In the genomic region with DNA sequence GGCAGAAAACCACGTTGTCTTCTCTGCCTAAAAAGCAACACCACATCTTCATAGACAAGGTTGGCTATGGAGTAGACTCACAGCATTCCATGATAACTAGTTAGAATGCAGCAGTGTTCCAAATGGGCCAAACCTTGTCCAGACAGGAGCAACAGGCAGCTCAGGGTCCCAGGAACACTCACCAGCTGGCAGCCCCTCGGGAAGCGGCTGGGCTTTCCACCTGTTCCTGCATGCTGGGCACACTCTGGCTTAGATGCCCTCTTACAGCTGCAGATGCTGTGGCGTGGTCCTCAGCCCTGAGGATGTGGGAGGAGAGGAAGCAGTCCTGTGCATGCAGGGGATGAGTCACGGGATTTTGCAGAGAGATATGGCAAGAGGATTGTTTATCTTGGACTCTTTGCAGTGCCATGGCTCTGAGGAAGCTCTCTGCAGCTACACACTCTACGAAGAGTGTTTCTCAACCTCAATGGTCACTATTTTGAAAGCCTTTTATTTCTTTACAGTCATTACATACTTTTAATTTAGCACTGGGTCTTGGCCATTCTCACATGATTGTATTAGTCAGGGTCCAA, we compare ENCODE assay signal across 8 cellular contexts. TPM values are rescaled to one million over a fixed set of nuclear protein-coding genes. Genes with fewer than 3 reads are reported as not detected.
DNase-seq lines count a peak whose midpoint lies in the region; ATAC-seq and TF ChIP-seq lines count a peak whose summit lies in the region.

No MANE protein-coding gene starts in this region.

- CTCF ChIA-PET in CD4-positive, alpha-beta T cell (lab: Charles Lee) = no interaction called here
- CTCF ChIA-PET in WTC11 (lab: Charles Lee) = interaction anchor here (0.5 kb wide), 1 partner anchor 410 kb away, joined by 3 read pairs; no protein-coding TSS in a partner anchor

- H3K36me3 ChIP-seq in upper lobe of right lung = peaks cover 17% of the 10 kb centered on the region

- no peaks in the 10 kb centered on the region for H3K27me3 Mint-ChIP-seq in CD4-positive, alpha-beta T cell
- H3K27me3 Mint-ChIP-seq in WTC11 (ENCODE audit: low read depth) = no peaks in the 10 kb centered on the region

- no peak for ATAC-seq in CD4-positive, alpha-beta T cell (ENCODE audit: poor library complexity)
- ATAC-seq in WTC11 (no peak), right cardiac atrium (peak; percentile 96 to 98), upper lobe of right lung (peak; percentile 93), GM18511 (IDR thresholded peaks at IDR 0.05; ENCODE audit: unreplicated experiment) (no peak)

- no peak for DNase-seq in CD4-positive, alpha-beta T cell
- peak; percentile 98 for DNase-seq in LHCN-M2 (ENCODE audit: low read depth)
- no peak for DNase-seq in WTC11 (ENCODE audit: low spot score)
- peak; percentile 61 to 74 (median 74) for DNase-seq in right cardiac atrium
- DNase-seq in upper lobe of right lung = peak; percentile 73
- DNase-seq in DMS114 treated with DMSO at 0.1 percent for 48 hours (lab: John Stamatoyannopoulos, UW; ENCODE audit: unreplicated experiment) = no peak
- no peak for DNase-seq in COR-L47 (lab: John Stamatoyannopoulos, UW)

- TF ChIP-seq CTCF in CD4-positive, alpha-beta T cell (IDR thresholded peaks at IDR 0.05) = no peak
- TF ChIP-seq CTCF in WTC11 (IDR thresholded peaks at IDR 0.05) (no peak), upper lobe of right lung (IDR thresholded peaks at IDR 0.05) (no peak)

- POLR2A ChIA-PET in CD4-positive, alpha-beta T cell (lab: Charles Lee) = interaction anchor here (1.1 to 2.1 kb wide), 2 partner anchors 10 to 11 kb away, joined by 3 to 5 read pairs; a partner anchor contains a TSS
- POLR2A ChIA-PET in WTC11 (lab: Charles Lee) = interaction anchor here (0.6 kb wide), 1 partner anchor 56 kb away, joined by 6 read pairs; no protein-coding TSS in a partner anchor

- H3K27ac ChIP-seq in CD4-positive, alpha-beta T cell (ENCODE audit: low read depth, low read length) = no peak overlapping the region
- no peak overlapping the region for H3K27ac ChIP-seq in right cardiac atrium (ENCODE audit: low read length)
- no peak overlapping the region for H3K27ac ChIP-seq in upper lobe of right lung

- H3K4me3 Mint-ChIP-seq in CD4-positive, alpha-beta T cell = no peak overlapping the region
- H3K4me3 Mint-ChIP-seq in WTC11 = no peak overlapping the region

- WGBS in right cardiac atrium = 21% methylated on average over 6 of the region's 6 CpGs

- H3K27ac Mint-ChIP-seq in CD4-positive, alpha-beta T cell = peak overlapping the region; percentile 15
- H3K27ac Mint-ChIP-seq in WTC11 = peak overlapping the region; percentile 60; the same call in 1 of the 2 replicates

- peaks cover 45% of the 10 kb centered on the region for H3K36me3 Mint-ChIP-seq in CD4-positive, alpha-beta T cell (ENCODE audit: low read depth)
- no peaks in the 10 kb centered on the region for H3K36me3 Mint-ChIP-seq in WTC11

- intact Hi-C loops in CD4-positive, alpha-beta T cell (cut with DNase I, micrococcal nuclease) = no loop called here
- intact Hi-C loops in right cardiac atrium (cut with DNase I) = no loop called here
- intact Hi-C loops in upper lobe of right lung (cut with DNase I) = no loop called here

- H3K9me3 Mint-ChIP-seq in CD4-positive, alpha-beta T cell = no peaks in the 10 kb centered on the region
- H3K9me3 Mint-ChIP-seq in WTC11 = no peaks in the 10 kb centered on the region

- peaks cover 41% of the 10 kb centered on the region for H3K4me1 Mint-ChIP-seq in CD4-positive, alpha-beta T cell (ENCODE audit: low read depth)
- H3K4me1 Mint-ChIP-seq in WTC11 = peaks cover 56% of the 10 kb centered on the region

- H3K9me3 ChIP-seq in CD4-positive, alpha-beta T cell (ENCODE audit: control insufficient read depth, low read length) = no peaks in the 10 kb centered on the region
- H3K9me3 ChIP-seq in right cardiac atrium (ENCODE audit: control insufficient read depth, low read length) (no peaks in the 10 kb centered on the region), upper lobe of right lung (no peaks in the 10 kb centered on the region)

- H3K4me3 ChIP-seq in right cardiac atrium (ENCODE audit: low read length) (no peak overlapping the region), upper lobe of right lung (no peak overlapping the region)

- no peaks in the 10 kb centered on the region for H3K27me3 ChIP-seq in CD4-positive, alpha-beta T cell (ENCODE audit: control insufficient read depth, insufficient read depth, low read length)
- H3K27me3 ChIP-seq in right cardiac atrium (ENCODE audit: control insufficient read depth, insufficient read depth) (no peaks in the 10 kb centered on the region), upper lobe of right lung (no peaks in the 10 kb centered on the region)

- H3K4me1 ChIP-seq in right cardiac atrium (ENCODE audit: control insufficient read depth, insufficient read depth, low read length) = peaks cover 12% of the 10 kb centered on the region
- peaks cover 31% of the 10 kb centered on the region for H3K4me1 ChIP-seq in upper lobe of right lung

TF ChIP-seq in WTC11, 78 proteins besides CTCF, POLR2A, EP300 and RAD21:
- TF ChIP-seq, protein P1, sequence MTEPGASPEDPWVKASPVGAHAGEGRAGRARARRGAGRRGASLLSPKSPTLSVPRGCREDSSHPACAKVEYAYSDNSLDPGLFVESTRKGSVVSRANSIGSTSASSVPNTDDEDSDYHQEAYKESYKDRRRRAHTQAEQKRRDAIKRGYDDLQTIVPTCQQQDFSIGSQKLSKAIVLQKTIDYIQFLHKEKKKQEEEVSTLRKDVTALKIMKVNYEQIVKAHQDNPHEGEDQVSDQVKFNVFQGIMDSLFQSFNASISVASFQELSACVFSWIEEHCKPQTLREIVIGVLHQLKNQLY (CRISPR knock-in tag; IDR thresholded peaks at IDR 0.05) = no peak
- TF ChIP-seq ZNF423 (CRISPR knock-in tag; IDR thresholded peaks at IDR 0.05) (no peak), ZNF219 (CRISPR knock-in tag; IDR thresholded peaks at IDR 0.05; ENCODE audit: borderline replicate concordance) (no peak), FOXP1 (CRISPR knock-in tag; IDR thresholded peaks at IDR 0.05; ENCODE audit: borderline replicate concordance) (no peak), SMAD4 (CRISPR knock-in tag; IDR thresholded peaks at IDR 0.05) (no peak)
- TF ChIP-seq, protein P2, sequence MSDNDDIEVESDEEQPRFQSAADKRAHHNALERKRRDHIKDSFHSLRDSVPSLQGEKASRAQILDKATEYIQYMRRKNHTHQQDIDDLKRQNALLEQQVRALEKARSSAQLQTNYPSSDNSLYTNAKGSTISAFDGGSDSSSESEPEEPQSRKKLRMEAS (CRISPR knock-in tag; IDR thresholded peaks at IDR 0.05) = no peak
- TF ChIP-seq, protein P3, sequence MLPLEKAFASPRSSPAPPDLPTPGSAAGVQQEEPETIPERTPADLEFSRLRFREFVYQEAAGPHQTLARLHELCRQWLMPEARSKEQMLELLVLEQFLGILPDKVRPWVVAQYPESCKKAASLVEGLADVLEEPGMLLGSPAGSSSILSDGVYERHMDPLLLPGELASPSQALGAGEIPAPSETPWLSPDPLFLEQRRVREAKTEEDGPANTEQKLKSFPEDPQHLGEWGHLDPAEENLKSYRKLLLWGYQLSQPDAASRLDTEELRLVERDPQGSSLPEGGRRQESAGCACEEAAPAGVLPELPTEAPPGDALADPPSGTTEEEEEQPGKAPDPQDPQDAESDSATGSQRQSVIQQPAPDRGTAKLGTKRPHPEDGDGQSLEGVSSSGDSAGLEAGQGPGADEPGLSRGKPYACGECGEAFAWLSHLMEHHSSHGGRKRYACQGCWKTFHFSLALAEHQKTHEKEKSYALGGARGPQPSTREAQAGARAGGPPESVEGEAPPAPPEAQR (CRISPR knock-in tag; IDR thresholded peaks at IDR 0.05) = no peak

RNA-seq across cellular contexts. Expression of a gene that starts 11.3 kb away (rescaled TPM):
- total RNA-seq in CD4-positive, alpha-beta T cell = 1 to 10 TPM; 7.4 to 8.4 TPM
- total RNA-seq in LHCN-M2 (2014; rRNA removed) = 1.0 and 2.5 TPM in 2 replicates
- polyA plus RNA-seq in LHCN-M2 (2012) = 0.73 TPM
- 3.1 to 5.1 TPM (median 4.9 TPM) in 3 replicates for total RNA-seq in WTC11 (2021)
- 1 to 10 TPM; 3.3 to 4.5 (median 3.6) TPM for total RNA-seq in right cardiac atrium
- 2.2 TPM for polyA plus RNA-seq in right cardiac atrium
- total RNA-seq in upper lobe of right lung = 19.5 TPM

Comparison
In these comparisons a context has a peak if more than half of its experiments do, and no peak if none do; other contexts are left out.
1. ATAC-seq: peak in right cardiac atrium (2 of 2) and upper lobe of right lung (single experiment); none in CD4-positive, alpha-beta T cell (single experiment), WTC11 (single experiment) and GM18511 (single experiment).
2. DNase-seq: peak in LHCN-M2 (single experiment), right cardiac atrium (3 of 3) and upper lobe of right lung (single experiment); none in CD4-positive, alpha-beta T cell (0 of 10), WTC11 (single experiment), DMS114 treated with DMSO at 0.1 percent for 48 hours (single experiment) and COR-L47 (single experiment).